Comparison of ENCODE assay signal across 8 cellular contexts in the genomic region with DNA sequence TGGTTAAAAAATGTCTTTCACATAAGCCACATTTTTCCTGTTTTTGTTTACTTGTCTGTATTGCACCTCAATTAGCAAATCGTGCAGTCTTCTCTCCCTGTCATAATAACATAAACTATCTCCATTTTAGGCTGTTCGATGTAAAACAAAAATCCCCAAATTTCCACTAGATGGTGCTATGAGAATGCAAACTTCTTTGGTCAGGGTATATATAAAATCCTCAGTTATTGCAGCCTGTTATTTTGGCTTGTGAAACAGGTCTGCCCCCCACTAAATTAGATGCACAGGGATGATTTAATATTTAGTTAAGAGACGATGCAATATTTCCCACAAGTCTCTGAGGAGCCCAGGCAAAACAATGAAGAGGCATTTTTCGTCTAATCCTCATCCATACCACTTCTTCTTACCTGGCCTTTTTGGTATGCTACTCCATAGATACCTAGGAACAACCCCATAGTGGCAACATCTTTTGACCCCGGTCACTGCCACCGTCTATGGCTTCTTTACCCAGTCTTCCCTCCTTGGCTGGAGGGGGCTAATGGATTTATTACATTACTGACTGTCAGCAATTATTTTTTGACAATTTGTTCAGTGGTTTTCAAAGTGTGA.
DNase-seq lines count a peak whose midpoint lies in the region; ATAC-seq and TF ChIP-seq lines count a peak whose summit lies in the region.

No MANE protein-coding gene starts in this region.

- no peak overlapping the region for H3K27ac ChIP-seq in WERI-Rb-1
- H3K27ac ChIP-seq in cardiac muscle cell, result no peak overlapping the region

- H3K36me3 ChIP-seq in WERI-Rb-1, result no peaks in the 10 kb centered on the region
- H3K36me3 ChIP-seq in cardiac muscle cell, result no peaks in the 10 kb centered on the region

- DNase-seq in CD1c-positive myeloid dendritic cell (ENCODE audit: extremely low spot score) (peak; percentile 66), NCI-H2107 (lab: John Stamatoyannopoulos, UW) (peak; percentile 30), WERI-Rb-1 (no peak), cardiac muscle cell (ENCODE audit: low read depth in 1 of 2, low spot score in 1 of 2) (peak; percentile 71 to 80), skeletal muscle cell (ENCODE audit: low read depth) (peak; percentile 15)
- DNase-seq in stimulated activated CD4-positive, alpha-beta T cell treated with anti-CD3 and anti-CD28 coated beads, Interleukin-4, amount 100 ng/mL, for 4 hours, result no peak

- no peaks in the 10 kb centered on the region for H3K4me1 ChIP-seq in cardiac muscle cell (ENCODE audit: low read depth)

- H3K4me3 ChIP-seq in WERI-Rb-1 (ENCODE audit: low read depth, low read length) (no peak overlapping the region), cardiac muscle cell (no peak overlapping the region), skeletal muscle cell (ENCODE audit: low read depth, low read length) (no peak overlapping the region)

- TF ChIP-seq CTCF in WERI-Rb-1 (IDR thresholded peaks at IDR 0.05; ENCODE audit: low read depth, low read length), result 0 out of 2 replicates have a peak, but pooled peaks have one; percentile 18
- TF ChIP-seq CTCF in cardiac muscle cell (IDR thresholded peaks at IDR 0.05; ENCODE audit: low read depth, low read length), result peak; percentile 55

- ATAC-seq in GM18858 (IDR thresholded peaks at IDR 0.05; ENCODE audit: unreplicated experiment) (peak; percentile 48), HG02981 (IDR thresholded peaks at IDR 0.05; ENCODE audit: unreplicated experiment) (peak; percentile 58)

- H3K27me3 ChIP-seq in WERI-Rb-1 (ENCODE audit: insufficient read depth, low read depth, severe bottlenecking) (no peaks in the 10 kb centered on the region), cardiac muscle cell (no peaks in the 10 kb centered on the region)

- H3K9me3 ChIP-seq in WERI-Rb-1 (ENCODE audit: severe bottlenecking) (no peaks in the 10 kb centered on the region), cardiac muscle cell (ENCODE audit: low read depth) (no peaks in the 10 kb centered on the region)

Comparison
In these comparisons a context has a peak if more than half of its experiments do, and no peak if none do; other contexts are left out.
1. DNase-seq: peak in CD1c-positive myeloid dendritic cell (single experiment), NCI-H2107 (single experiment), cardiac muscle cell (2 of 2) and skeletal muscle cell (single experiment); none in WERI-Rb-1 (single experiment) and stimulated activated CD4-positive, alpha-beta T cell treated with anti-CD3 and anti-CD28 coated beads, Interleukin-4, amount 100 ng/mL, for 4 hours (0 of 2).